ENCODE assay signal across 10 cellular contexts in the genomic region with DNA sequence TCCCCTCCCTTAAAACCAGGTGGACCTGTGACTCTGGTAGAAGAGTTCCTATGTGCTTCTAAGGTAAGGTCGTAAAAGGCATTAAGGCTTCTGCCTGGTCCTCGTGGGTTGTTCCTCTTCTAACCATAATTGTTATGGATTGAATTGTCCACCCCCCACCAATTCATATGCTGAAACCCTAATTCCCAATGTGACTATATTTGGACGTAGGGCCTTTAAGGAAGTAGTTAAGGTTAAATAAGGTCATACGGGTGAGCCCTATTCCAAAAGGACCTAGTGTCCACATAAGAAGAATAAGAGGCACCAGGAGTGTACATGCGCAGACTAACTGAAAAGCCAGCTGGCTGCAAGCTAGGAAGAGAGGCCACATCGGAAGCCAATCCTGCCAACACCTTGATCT. TPM values are rescaled to one million over a fixed set of nuclear protein-coding genes. Genes with fewer than 3 reads are reported as not detected.
DNase-seq lines count a peak whose midpoint lies in the region; ATAC-seq, FAIRE-seq and TF ChIP-seq lines count a peak whose summit lies in the region.
"Had no signal": no experiment of that assay in that cellular context is flagged by ENCODE, and none has a peak within 500 bp of the region (broad histone marks: within the 10 kb centered on the region; RNA-seq: fewer than 3 reads in every experiment).

No MANE protein-coding gene starts in this region.

- H3K4me3 Mint-ChIP-seq in activated CD4-positive, alpha-beta T cell treated with anti-CD3 and anti-CD28 coated beads, Interleukin-2, amount 10 ng/mL, durations not matched to agents 7 days and 5 days = peak overlapping the region; percentile 89
- peak overlapping the region; percentile 83 to 89 for H3K4me3 Mint-ChIP-seq in effector memory CD8-positive, alpha-beta T cell

- TF ChIP-seq CTCF in NB4 (IDR thresholded peaks at IDR 0.05; ENCODE audit: low read depth, low read length) = no peak
- TF ChIP-seq CTCF in smooth muscle cell (IDR thresholded peaks at IDR 0.05; ENCODE audit: borderline replicate concordance, insufficient read depth, poor library complexity, severe bottlenecking) = no peak

- peaks cover 13% of the 10 kb centered on the region for H3K4me1 ChIP-seq in smooth muscle cell (ENCODE audit: low read depth)

- peaks cover 61% of the 10 kb centered on the region for H3K4me1 Mint-ChIP-seq in activated CD4-positive, alpha-beta T cell treated with anti-CD3 and anti-CD28 coated beads, Interleukin-2, amount 10 ng/mL, durations not matched to agents 7 days and 5 days
- peaks cover 51 to 52% of the 10 kb centered on the region in 2 donors for H3K4me1 Mint-ChIP-seq in effector memory CD8-positive, alpha-beta T cell (ENCODE audit: low read depth in 2 of 2)

- peak overlapping the region; percentile 91 for H3K4me3 ChIP-seq in NB4 (ENCODE audit: low read depth, low read length)
- peak overlapping the region; percentile 86 for H3K4me3 ChIP-seq in smooth muscle cell

- no peak for DNase-seq in activated CD4-positive, alpha-beta T cell treated with anti-CD3 and anti-CD28 coated beads, Interleukin-2, amount 10 ng/mL, durations not matched to agents 7 days and 5 days
- no peak for DNase-seq in activated CD4-positive, alpha-beta T cell treated with anti-CD3 and anti-CD28 coated beads, Interleukin-2, amount 50 U/mL, for 48 hours
- peak; percentile 30 for DNase-seq in NB4 (ENCODE audit: low read depth)
- no peak for DNase-seq in effector memory CD8-positive, alpha-beta T cell
- DNase-seq in smooth muscle cell (lab: John Stamatoyannopoulos, UW; ENCODE audit: unreplicated experiment) = no peak
- no peak for DNase-seq in RCC 7860 (ENCODE audit: low spot score)
- no peak for DNase-seq in HuH-7 (ENCODE audit: low spot score)
- DNase-seq: dorsolateral prefrontal cortex, SHP77 treated with DMSO at 0.1 percent for 48 hours had no signal

- POLR2A ChIA-PET in activated CD4-positive, alpha-beta T cell treated with anti-CD3 and anti-CD28 coated beads, Interleukin-2, amount 10 ng/mL, durations not matched to agents 7 days and 5 days (lab: Charles Lee) = no interaction called here

- peak overlapping the region; percentile 94 for H3K4me2 ChIP-seq in smooth muscle cell

- peaks cover 58% of the 10 kb centered on the region for H3K79me2 ChIP-seq in smooth muscle cell (ENCODE audit: low read depth)

- TF ChIP-seq POLR2A in NB4 (IDR thresholded peaks at IDR 0.05; ENCODE audit: extremely low read depth, insufficient read length) = no peak

- H3K36me3 ChIP-seq in smooth muscle cell (ENCODE audit: low read depth) = no peaks in the 10 kb centered on the region

- no peak for ATAC-seq in effector memory CD8-positive, alpha-beta T cell (replicated peaks)
- no peak for ATAC-seq in GM18867 (IDR thresholded peaks at IDR 0.05; ENCODE audit: unreplicated experiment)

- no peak for FAIRE-seq in RCC 7860 (lab: Jason Lieb, UNC)

- peaks cover 7% of the 10 kb centered on the region for H3F3A ChIP-seq in smooth muscle cell (ENCODE audit: low read depth)

- H3K9me3 ChIP-seq in smooth muscle cell (replicated peaks; ENCODE audit: low read depth) = no peaks in the 10 kb centered on the region

- H3K27ac Mint-ChIP-seq in activated CD4-positive, alpha-beta T cell treated with anti-CD3 and anti-CD28 coated beads, Interleukin-2, amount 10 ng/mL, durations not matched to agents 7 days and 5 days = no peak overlapping the region
- H3K27ac Mint-ChIP-seq in effector memory CD8-positive, alpha-beta T cell = peak overlapping the region in 1 of 2 donors; percentile 22

- 93% methylated on average over 6 of the region's 6 CpGs for WGBS in smooth muscle cell (ENCODE audit: low lambda C conversion rate)

- peaks cover 43% of the 10 kb centered on the region for H3K36me3 Mint-ChIP-seq in activated CD4-positive, alpha-beta T cell treated with anti-CD3 and anti-CD28 coated beads, Interleukin-2, amount 10 ng/mL, durations not matched to agents 7 days and 5 days (ENCODE audit: low read depth)
- H3K36me3 Mint-ChIP-seq in effector memory CD8-positive, alpha-beta T cell (ENCODE audit: insufficient read depth) = peaks cover 39% of the 10 kb centered on the region

- no peaks in the 10 kb centered on the region for H3K9me3 Mint-ChIP-seq in activated CD4-positive, alpha-beta T cell treated with anti-CD3 and anti-CD28 coated beads, Interleukin-2, amount 10 ng/mL, durations not matched to agents 7 days and 5 days
- H3K9me3 Mint-ChIP-seq in effector memory CD8-positive, alpha-beta T cell = no peaks in the 10 kb centered on the region

- no peak overlapping the region for H3K27ac ChIP-seq in smooth muscle cell (ENCODE audit: low read depth)

- H2AFZ ChIP-seq in smooth muscle cell (ENCODE audit: low read depth) = no peak overlapping the region

- no peaks in the 10 kb centered on the region for H3K27me3 ChIP-seq in smooth muscle cell (ENCODE audit: low read depth)
- H3K27me3 ChIP-seq: dorsolateral prefrontal cortex had no signal

- H3K27me3 Mint-ChIP-seq in activated CD4-positive, alpha-beta T cell treated with anti-CD3 and anti-CD28 coated beads, Interleukin-2, amount 10 ng/mL, durations not matched to agents 7 days and 5 days = no peaks in the 10 kb centered on the region
- H3K27me3 Mint-ChIP-seq in effector memory CD8-positive, alpha-beta T cell = no peaks in the 10 kb centered on the region

- no peak overlapping the region for H3K9ac ChIP-seq in smooth muscle cell (ENCODE audit: low read depth)

- CTCF ChIA-PET in activated CD4-positive, alpha-beta T cell treated with anti-CD3 and anti-CD28 coated beads, Interleukin-2, amount 10 ng/mL, durations not matched to agents 7 days and 5 days (lab: Charles Lee) = no interaction called here

- H4K20me1 ChIP-seq in smooth muscle cell (ENCODE audit: low read depth) = peaks cover 55% of the 10 kb centered on the region

RNA-seq across cellular contexts. Expression of a gene that starts 1.9 kb away (rescaled TPM):
- total RNA-seq in activated CD4-positive, alpha-beta T cell treated with anti-CD3 and anti-CD28 coated beads, Interleukin-2, amount 10 ng/mL, durations not matched to agents 7 days and 5 days = 10 to 100 TPM; 91.4 to 94.2 TPM
- 67.3 and 70.0 TPM in 2 replicates for total RNA-seq in smooth muscle cell
- 53.4 and 55.7 TPM in 2 replicates for polyA plus RNA-seq in smooth muscle cell
